ENCODE assay signal across 8 cellular contexts in genomic region chr3:154122096-154122911, GRCh38. TPM values are rescaled to one million over a fixed set of nuclear protein-coding genes. Genes with fewer than 3 reads are reported as not detected.
DNase-seq lines count a peak whose midpoint lies in the region; ATAC-seq and TF ChIP-seq lines count a peak whose summit lies in the region.

No MANE protein-coding gene starts in this region.

- no peaks in the 10 kb centered on the region for H3K36me3 Mint-ChIP-seq in T-cell
- H3K36me3 Mint-ChIP-seq in nephron progenitor cell (ENCODE audit: low read depth), result no peaks in the 10 kb centered on the region

- H3K9me3 ChIP-seq in esophagus muscularis mucosa, result no peaks in the 10 kb centered on the region

- H3K4me3 Mint-ChIP-seq in T-cell (peak overlapping the region; percentile 72 to 78 (median 72)), nephron progenitor cell (peak overlapping the region; percentile 97)

- H3K27ac Mint-ChIP-seq in T-cell (no peak overlapping the region), nephron progenitor cell (no peak overlapping the region)

- H3K9me3 Mint-ChIP-seq in T-cell (no peaks in the 10 kb centered on the region), nephron progenitor cell (no peaks in the 10 kb centered on the region)

- TF ChIP-seq CTCF in esophagus muscularis mucosa (IDR thresholded peaks at IDR 0.05) (no peak), nephron progenitor cell (IDR thresholded peaks at IDR 0.05) (no peak)

- 6% methylated on average over 38 of the region's 60 CpGs for WGBS in esophagus muscularis mucosa

- ATAC-seq in Right ventricle myocardium inferior, result peak; percentile 32
- ATAC-seq in T-cell (replicated peaks in 1 of 4), result peak in 1 of 4 experiments; percentile 17

- CTCF ChIA-PET in T-cell (lab: Charles Lee), result no interaction called here

- H3K27me3 ChIP-seq in esophagus muscularis mucosa, result no peaks in the 10 kb centered on the region

- H3K27ac ChIP-seq in esophagus muscularis mucosa (replicated peaks in 1 of 4), result peak overlapping the region; percentile 81 to 91 (median 86)

- TF ChIP-seq POLR2A in esophagus muscularis mucosa (IDR thresholded peaks at IDR 0.05; ENCODE audit: low read depth), result no peak

- POLR2A ChIA-PET in T-cell (lab: Charles Lee), result no interaction called here

- peaks cover 9 to 39% (median 32%) of the 10 kb centered on the region in 4 donors for H3K4me1 ChIP-seq in esophagus muscularis mucosa

- peaks cover 55 to 58% of the 10 kb centered on the region in 2 donors for H3K27me3 Mint-ChIP-seq in T-cell
- peaks cover 49% of the 10 kb centered on the region for H3K27me3 Mint-ChIP-seq in nephron progenitor cell (ENCODE audit: low read depth, poor library complexity)

- H3K36me3 ChIP-seq in esophagus muscularis mucosa, result no peaks in the 10 kb centered on the region

- peak overlapping the region; percentile 73 to 97 (median 90) for H3K4me3 ChIP-seq in esophagus muscularis mucosa

- peaks cover 18 to 25% (median 18%) of the 10 kb centered on the region in 3 donors for H3K4me1 Mint-ChIP-seq in T-cell
- peaks cover 34% of the 10 kb centered on the region for H3K4me1 Mint-ChIP-seq in nephron progenitor cell

- DNase-seq in Right ventricle myocardium inferior (ENCODE audit: missing footprints), result peak; percentile 76
- no peak for DNase-seq in cardiac septum (ENCODE audit: low spot score)
- DNase-seq in T-cell, result peak in 1 of 34 experiments; percentile 1
- DNase-seq in esophagus muscularis mucosa (ENCODE audit: extremely low spot score), result no peak
- peak; percentile 41 for DNase-seq in nephron progenitor cell
- no peak for DNase-seq in HuH-7.5 (ENCODE audit: low spot score)
- DNase-seq in mesenteric fat pad (ENCODE audit: low spot score), result no peak
- DNase-seq in NOMO-1 treated with dmso at 0.1 percent for 144 hours (lab: John Stamatoyannopoulos, UW; ENCODE audit: unreplicated experiment), result no peak

- intact Hi-C loops in Right ventricle myocardium inferior (cut with DNase I), result no loop called here
- intact Hi-C loops in cardiac septum (cut with DNase I), result loop anchor here (5.0 kb wide), 1 partner anchor 115 kb away; no protein-coding TSS in a partner anchor
- intact Hi-C loops in esophagus muscularis mucosa (cut with DNase I), result loop anchor here (5.0 kb wide), 2 partner anchors 130 to 200 kb away; partner anchors contain the start of gene DHX36

- no peak for TF ChIP-seq EP300 in esophagus muscularis mucosa (IDR thresholded peaks at IDR 0.05)

RNA-seq across cellular contexts. Expression of gene ARHGEF26, which starts 1.1 kb away (rescaled TPM):
- total RNA-seq in Right ventricle myocardium inferior (1.9 TPM), cardiac septum (2.9 TPM), T-cell (under 1 TPM; 0.12 to 0.29 (median 0.23) TPM), esophagus muscularis mucosa (100 to 1,000 TPM; 124 to 158 (median 132) TPM), mesenteric fat pad (18.4 TPM)

Comparison
In these comparisons a context has a peak if more than half of its experiments do, and no peak if none do; other contexts are left out.
1. DNase-seq: peak in Right ventricle myocardium inferior (single experiment) and nephron progenitor cell (single experiment); none in cardiac septum (single experiment), esophagus muscularis mucosa (single experiment), HuH-7.5 (single experiment), mesenteric fat pad (single experiment) and NOMO-1 treated with dmso at 0.1 percent for 144 hours (single experiment).